ENCODE assay signal across 1 cellular context in the genomic region with DNA sequence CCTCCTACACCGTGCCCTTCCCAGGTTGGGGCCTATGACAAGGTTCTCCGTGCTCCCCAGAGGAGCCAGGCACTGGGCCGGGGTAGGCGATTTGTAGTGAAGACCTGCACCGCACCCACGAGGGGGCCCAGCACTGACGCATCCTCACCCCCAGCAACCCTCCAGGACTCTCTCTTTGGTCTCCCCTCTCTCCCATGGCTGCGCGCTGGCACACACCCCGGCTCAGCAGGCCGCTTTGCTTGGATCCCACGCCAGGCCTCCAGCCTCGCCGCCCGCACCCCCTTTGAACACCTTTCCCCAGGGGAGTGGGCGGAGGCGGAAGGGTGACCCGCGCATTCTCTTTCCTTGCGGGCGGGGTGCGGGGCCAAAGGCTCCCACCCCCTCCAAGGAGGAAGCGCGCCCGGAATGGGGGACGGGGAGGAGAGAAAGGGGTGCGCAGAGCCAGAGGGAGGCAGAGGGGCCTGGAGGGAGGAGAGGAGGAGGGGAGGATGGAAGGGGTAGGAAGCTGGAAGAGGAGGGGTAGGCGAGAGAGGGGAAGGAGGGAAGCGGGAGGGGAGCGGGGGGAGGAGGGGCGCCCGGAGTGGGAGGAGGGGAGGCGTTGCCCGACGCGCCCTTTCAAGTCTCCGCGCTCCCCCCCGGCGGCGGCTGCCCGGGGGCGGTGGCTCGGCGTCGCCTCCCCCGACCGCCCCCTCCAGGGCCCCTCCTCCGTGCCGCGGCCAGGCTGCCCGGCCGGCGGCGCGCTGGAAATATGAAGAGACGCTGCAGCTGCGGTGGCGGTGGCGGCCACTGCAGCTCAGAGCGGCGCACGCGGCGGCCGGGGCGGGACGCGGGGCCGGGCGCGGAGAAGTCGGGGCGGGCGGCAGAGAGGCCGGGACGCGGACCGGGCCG.
TF ChIP-seq lines count a peak whose summit lies in the region.

A gene (plus strand): TSS at position 751 of the 888 bp plus-strand sequence. CDS start 347 bp downstream, outside the sequence.

TF ChIP-seq in HepG2, 621 proteins besides CTCF, POLR2A, EP300 and RAD21 (continued from another document):
- TF ChIP-seq, protein P1, sequence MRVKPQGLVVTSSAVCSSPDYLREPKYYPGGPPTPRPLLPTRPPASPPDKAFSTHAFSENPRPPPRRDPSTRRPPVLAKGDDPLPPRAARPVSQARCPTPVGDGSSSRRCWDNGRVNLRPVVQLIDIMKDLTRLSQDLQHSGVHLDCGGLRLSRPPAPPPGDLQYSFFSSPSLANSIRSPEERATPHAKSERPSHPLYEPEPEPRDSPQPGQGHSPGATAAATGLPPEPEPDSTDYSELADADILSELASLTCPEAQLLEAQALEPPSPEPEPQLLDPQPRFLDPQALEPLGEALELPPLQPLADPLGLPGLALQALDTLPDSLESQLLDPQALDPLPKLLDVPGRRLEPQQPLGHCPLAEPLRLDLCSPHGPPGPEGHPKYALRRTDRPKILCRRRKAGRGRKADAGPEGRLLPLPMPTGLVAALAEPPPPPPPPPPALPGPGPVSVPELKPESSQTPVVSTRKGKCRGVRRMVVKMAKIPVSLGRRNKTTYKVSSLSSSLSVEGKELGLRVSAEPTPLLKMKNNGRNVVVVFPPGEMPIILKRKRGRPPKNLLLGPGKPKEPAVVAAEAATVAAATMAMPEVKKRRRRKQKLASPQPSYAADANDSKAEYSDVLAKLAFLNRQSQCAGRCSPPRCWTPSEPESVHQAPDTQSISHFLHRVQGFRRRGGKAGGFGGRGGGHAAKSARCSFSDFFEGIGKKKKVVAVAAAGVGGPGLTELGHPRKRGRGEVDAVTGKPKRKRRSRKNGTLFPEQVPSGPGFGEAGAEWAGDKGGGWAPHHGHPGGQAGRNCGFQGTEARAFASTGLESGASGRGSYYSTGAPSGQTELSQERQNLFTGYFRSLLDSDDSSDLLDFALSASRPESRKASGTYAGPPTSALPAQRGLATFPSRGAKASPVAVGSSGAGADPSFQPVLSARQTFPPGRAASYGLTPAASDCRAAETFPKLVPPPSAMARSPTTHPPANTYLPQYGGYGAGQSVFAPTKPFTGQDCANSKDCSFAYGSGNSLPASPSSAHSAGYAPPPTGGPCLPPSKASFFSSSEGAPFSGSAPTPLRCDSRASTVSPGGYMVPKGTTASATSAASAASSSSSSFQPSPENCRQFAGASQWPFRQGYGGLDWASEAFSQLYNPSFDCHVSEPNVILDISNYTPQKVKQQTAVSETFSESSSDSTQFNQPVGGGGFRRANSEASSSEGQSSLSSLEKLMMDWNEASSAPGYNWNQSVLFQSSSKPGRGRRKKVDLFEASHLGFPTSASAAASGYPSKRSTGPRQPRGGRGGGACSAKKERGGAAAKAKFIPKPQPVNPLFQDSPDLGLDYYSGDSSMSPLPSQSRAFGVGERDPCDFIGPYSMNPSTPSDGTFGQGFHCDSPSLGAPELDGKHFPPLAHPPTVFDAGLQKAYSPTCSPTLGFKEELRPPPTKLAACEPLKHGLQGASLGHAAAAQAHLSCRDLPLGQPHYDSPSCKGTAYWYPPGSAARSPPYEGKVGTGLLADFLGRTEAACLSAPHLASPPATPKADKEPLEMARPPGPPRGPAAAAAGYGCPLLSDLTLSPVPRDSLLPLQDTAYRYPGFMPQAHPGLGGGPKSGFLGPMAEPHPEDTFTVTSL (CRISPR knock-in tag; IDR thresholded peaks at IDR 0.05; ENCODE audit: borderline replicate concordance) = no peak
- TF ChIP-seq ZNF777 (CRISPR knock-in tag; IDR thresholded peaks at IDR 0.05) = peak; percentile 44; the same call in 1 of the 2 replicates
